ENCODE assay signal across 22 cellular contexts in the genomic region with DNA sequence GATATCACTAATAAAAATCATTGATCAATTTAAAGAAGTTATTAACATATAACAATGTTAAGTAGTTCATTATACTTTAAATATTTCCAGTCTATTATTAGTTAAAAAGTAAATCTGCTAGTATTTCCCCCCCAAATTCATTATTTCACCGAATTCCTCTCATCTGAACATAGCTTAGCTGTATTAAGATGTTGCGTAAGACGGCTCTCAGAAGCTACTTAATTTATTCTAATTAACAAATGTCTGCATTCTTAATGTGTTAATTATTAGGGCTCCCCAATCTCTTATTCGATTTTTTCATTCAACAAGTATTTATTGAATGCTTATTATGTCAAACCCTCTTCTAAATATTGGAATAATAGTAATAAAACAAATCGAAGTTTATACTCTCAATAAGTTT.
"Had no signal": no experiment of that assay in that cellular context is flagged by ENCODE, and none has a peak within 500 bp of the region (broad histone marks: within the 10 kb centered on the region; RNA-seq: fewer than 3 reads in every experiment).

No MANE protein-coding gene starts in this region.

- FAIRE-seq: RCC 7860 had no signal

- H3K4me3 ChIP-seq: MG63, SJSA1 had no signal

- H3K9me3 ChIP-seq: MG63 had no signal

- H3K27ac ChIP-seq: SJSA1, SK-N-MC had no signal

- H3K27me3 ChIP-seq: MG63, SJSA1 had no signal

- H3K4me1 ChIP-seq: SJSA1 had no signal

- H3K36me3 ChIP-seq: MG63, SJSA1 had no signal

- DNase-seq: KBM-7, MG63, NCI-H1092, NCI-H1105 treated with DMSO at 0.1 percent for 48 hours, NCI-H1417 treated with DMSO at 0.1 percent for 48 hours, NCI-H146, NCI-H1694 treated with DMSO at 0.1 percent for 48 hours, NCI-H1930, NCI-H2081, NCI-H2107, NCI-H2227 treated with DMSO at 0.1 percent for 48 hours, NCI-H446, NCI-H510A, NCI-H524 treated with DMSO at 0.1 percent for 48 hours, NCI-H69, NCI-H774, Right ventricle myocardium superior, RPMI8226, SIG-M5 had no signal
